In the genomic region with DNA sequence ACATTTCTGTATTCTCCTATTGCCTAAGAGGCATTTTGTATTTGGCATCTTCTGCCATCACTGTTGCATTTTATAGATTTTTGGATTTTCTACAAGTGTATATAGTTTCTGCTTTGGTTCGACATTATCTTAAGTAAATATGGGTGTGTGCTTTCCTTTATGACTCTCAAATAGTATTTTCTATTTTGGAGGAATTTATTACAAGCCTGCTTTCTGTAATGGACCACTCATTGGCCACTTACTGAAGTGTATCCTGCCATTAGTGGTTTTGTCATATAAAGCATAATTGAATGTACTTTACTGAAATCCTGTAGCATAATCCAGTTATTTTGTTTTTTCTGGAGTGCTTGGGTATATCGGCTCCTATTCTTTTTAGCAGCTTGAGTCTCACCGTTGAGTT, we compare ENCODE assay signal across 26 cellular contexts.
"Had no signal": no experiment of that assay in that cellular context is flagged by ENCODE, and none has a peak within 500 bp of the region (broad histone marks: within the 10 kb centered on the region; RNA-seq: fewer than 3 reads in every experiment).

No MANE protein-coding gene starts in this region.

- H3K4me3 ChIP-seq: adrenal gland, body of pancreas, breast epithelium, K562, Peyer's patch, SJSA1 had no signal

- H3K27ac ChIP-seq: adrenal gland, body of pancreas, breast epithelium, Peyer's patch, SJSA1, WERI-Rb-1 had no signal

- H3K4me3 Mint-ChIP-seq: activated CD4-positive, alpha-beta T cell treated with anti-CD3 and anti-CD28 coated beads, Interleukin-2, amount 10 ng/mL, durations not matched to agents 24 days and 14 days; activated CD8-positive, alpha-beta T cell treated with anti-CD3 and anti-CD28 coated beads for 36 hours; activated naive CD4-positive, alpha-beta T cell treated with anti-CD3 and anti-CD28 coated beads, Interleukin-2, amount 50 U/mL, for 24 hours; activated naive CD8-positive, alpha-beta T cell treated with anti-CD3 and anti-CD28 coated beads, Interleukin-2, amount 10 ng/mL, durations not matched to agents 7 days and 5 days; activated T-cell treated with anti-CD3 and anti-CD28 coated beads, Interleukin-2, amount 50 U/mL, for 72 hours; activated T-helper 17 cell treated with anti-CD3 and anti-CD28 coated beads, Interleukin-2, amount 50 U/mL, for 72 hours had no signal

- H3K4me1 Mint-ChIP-seq: activated CD4-positive, alpha-beta T cell treated with anti-CD3 and anti-CD28 coated beads, Interleukin-2, amount 10 ng/mL, durations not matched to agents 24 days and 14 days; activated naive CD4-positive, alpha-beta T cell treated with anti-CD3 and anti-CD28 coated beads, Interleukin-2, amount 50 U/mL, for 24 hours; activated T-helper 17 cell treated with anti-CD3 and anti-CD28 coated beads, Interleukin-2, amount 50 U/mL, for 72 hours had no signal

- H3K27ac Mint-ChIP-seq: activated CD4-positive, alpha-beta T cell treated with anti-CD3 and anti-CD28 coated beads, Interleukin-2, amount 10 ng/mL, durations not matched to agents 24 days and 14 days; activated CD8-positive, alpha-beta T cell treated with anti-CD3 and anti-CD28 coated beads for 36 hours; activated naive CD4-positive, alpha-beta T cell treated with anti-CD3 and anti-CD28 coated beads, Interleukin-2, amount 50 U/mL, for 24 hours; activated naive CD8-positive, alpha-beta T cell treated with anti-CD3 and anti-CD28 coated beads, Interleukin-2, amount 10 ng/mL, durations not matched to agents 7 days and 5 days; activated T-cell treated with anti-CD3 and anti-CD28 coated beads, Interleukin-2, amount 50 U/mL, for 72 hours; activated T-helper 17 cell treated with anti-CD3 and anti-CD28 coated beads, Interleukin-2, amount 50 U/mL, for 72 hours had no signal

- H3K27me3 ChIP-seq: adrenal gland, body of pancreas, breast epithelium, Peyer's patch, SJSA1 had no signal

- ATAC-seq: activated CD8-positive, alpha-beta T cell treated with anti-CD3 and anti-CD28 coated beads for 36 hours; activated T-cell treated with anti-CD3 and anti-CD28 coated beads, Interleukin-2, amount 50 U/mL, for 72 hours; activated T-helper 17 cell treated with anti-CD3 and anti-CD28 coated beads, Interleukin-2, amount 50 U/mL, for 72 hours; body of pancreas; K562 had no signal

- H3K9me3 Mint-ChIP-seq: activated CD4-positive, alpha-beta T cell treated with anti-CD3 and anti-CD28 coated beads, Interleukin-2, amount 10 ng/mL, durations not matched to agents 24 days and 14 days; activated CD8-positive, alpha-beta T cell treated with anti-CD3 and anti-CD28 coated beads for 36 hours; activated naive CD4-positive, alpha-beta T cell treated with anti-CD3 and anti-CD28 coated beads, Interleukin-2, amount 50 U/mL, for 24 hours; activated naive CD8-positive, alpha-beta T cell treated with anti-CD3 and anti-CD28 coated beads, Interleukin-2, amount 10 ng/mL, durations not matched to agents 7 days and 5 days; activated T-cell treated with anti-CD3 and anti-CD28 coated beads, Interleukin-2, amount 50 U/mL, for 72 hours; activated T-helper 17 cell treated with anti-CD3 and anti-CD28 coated beads, Interleukin-2, amount 50 U/mL, for 72 hours had no signal

- H3K9me3 ChIP-seq: adrenal gland, body of pancreas, breast epithelium, Peyer's patch, SJSA1 had no signal

- DNase-seq: activated CD4-positive, alpha-beta T cell treated with anti-CD3 and anti-CD28 coated beads, Interleukin-2, amount 10 ng/mL, durations not matched to agents 24 days and 14 days; activated CD4-positive, alpha-beta T cell treated with anti-CD3 and anti-CD28 coated beads, Interleukin-2, amount 50 U/mL, for 4 hours; activated CD8-positive, alpha-beta T cell treated with anti-CD3 and anti-CD28 coated beads for 36 hours; activated effector memory CD4-positive, alpha-beta T cell treated with anti-CD3 and anti-CD28 coated beads, Interleukin-2, amount 50 U/mL, for 16 hours; activated naive CD4-positive, alpha-beta T cell treated with Interleukin-2 at 50 U/mL for 16 hours; activated naive CD8-positive, alpha-beta T cell treated with anti-CD3 and anti-CD28 coated beads, Interleukin-2, amount 10 ng/mL, durations not matched to agents 7 days and 5 days; activated T-cell treated with anti-CD3 and anti-CD28 coated beads, Interleukin-2, amount 50 U/mL, for 1 hour; activated T-cell treated with anti-CD3 and anti-CD28 coated beads, Interleukin-2, amount 50 U/mL, for 72 hours; adrenal gland; body of pancreas; NCI-H1436 treated with DMSO at 0.1 percent for 48 hours; NCI-H1694 treated with DMSO at 0.1 percent for 48 hours; NCI-H2029; NCI-H2171; NCI-H510A treated with DMSO at 0.1 percent for 48 hours; Peyer's patch; RPMI8226; SHP77 treated with DMSO at 0.1 percent for 48 hours; SW 1271; T1000; WERI-Rb-1 had no signal

- H3K4me1 ChIP-seq: adrenal gland, body of pancreas, breast epithelium, Peyer's patch, SJSA1 had no signal

- H3K36me3 Mint-ChIP-seq: activated naive CD8-positive, alpha-beta T cell treated with anti-CD3 and anti-CD28 coated beads, Interleukin-2, amount 10 ng/mL, durations not matched to agents 7 days and 5 days had no signal

- H3K36me3 ChIP-seq: adrenal gland, breast epithelium, SJSA1, WERI-Rb-1 had no signal

- H3K27me3 Mint-ChIP-seq: activated CD4-positive, alpha-beta T cell treated with anti-CD3 and anti-CD28 coated beads, Interleukin-2, amount 10 ng/mL, durations not matched to agents 24 days and 14 days; activated CD8-positive, alpha-beta T cell treated with anti-CD3 and anti-CD28 coated beads for 36 hours; activated naive CD4-positive, alpha-beta T cell treated with anti-CD3 and anti-CD28 coated beads, Interleukin-2, amount 50 U/mL, for 24 hours; activated naive CD8-positive, alpha-beta T cell treated with anti-CD3 and anti-CD28 coated beads, Interleukin-2, amount 10 ng/mL, durations not matched to agents 7 days and 5 days; activated T-helper 17 cell treated with anti-CD3 and anti-CD28 coated beads, Interleukin-2, amount 50 U/mL, for 72 hours had no signal
